Comparison of ENCODE assay signal across 27 cellular contexts in the genomic region with DNA sequence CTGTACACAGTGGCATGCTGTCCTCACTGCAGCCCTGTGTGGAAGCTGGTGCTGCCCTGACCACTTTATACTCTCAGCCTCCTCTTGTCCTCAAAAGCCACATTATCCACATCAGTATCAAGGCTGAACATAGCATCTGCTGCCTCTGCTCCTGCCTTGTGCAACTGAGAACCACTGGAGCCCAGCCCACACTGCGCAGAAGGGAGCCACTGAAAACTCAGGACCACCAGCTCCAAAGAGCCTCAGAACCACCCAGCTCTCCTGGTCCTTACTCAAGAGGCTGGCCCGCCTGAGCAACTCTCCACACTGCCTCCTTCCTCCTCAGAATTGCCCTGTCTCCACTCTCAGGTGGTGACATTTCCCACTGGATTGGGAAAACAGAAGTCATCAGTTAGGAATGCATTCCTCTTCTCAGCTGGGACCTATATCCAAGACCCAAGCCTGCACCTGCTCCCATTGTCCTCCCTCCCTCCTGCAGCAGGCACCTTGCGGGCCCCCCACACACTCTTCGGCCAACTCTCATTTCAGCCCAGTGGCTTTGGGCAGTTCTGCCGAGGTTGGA. TPM values are rescaled to one million over a fixed set of nuclear protein-coding genes. Genes with fewer than 3 reads are reported as not detected.
"Had no signal": no experiment of that assay in that cellular context is flagged by ENCODE, and none has a peak within 500 bp of the region (broad histone marks: within the 10 kb centered on the region; RNA-seq: fewer than 3 reads in every experiment).

No MANE protein-coding gene starts in this region.

- ATAC-seq: activated T-cell treated with anti-CD3 and anti-CD28 coated beads, Interleukin-2, amount 50 U/mL, for 4 hours; left ventricle myocardium superior; mucosa of descending colon; upper lobe of right lung had no signal

- H3K27ac ChIP-seq: ascending aorta, right atrium auricular region, skin epidermis, testis, upper lobe of right lung had no signal

- H3K36me3 ChIP-seq: ascending aorta, right atrium auricular region, upper lobe of right lung had no signal

- DNase-seq: activated B cell treated with CpG ODN at 0.5 μM for 24 hours; activated CD4-positive, alpha-beta memory T cell treated with anti-CD3 and anti-CD28 coated beads, Interleukin-2, amount 10 ng/mL, durations not matched to agents 7 days and 5 days; activated CD4-positive, alpha-beta T cell treated with anti-CD3 and anti-CD28 coated beads for 4 hours; activated effector memory CD4-positive, alpha-beta T cell treated with Interleukin-2 at 50 U/mL for 16 hours; activated naive CD4-positive, alpha-beta T cell treated with anti-CD3 and anti-CD28 coated beads, Interleukin-2, amount 50 U/mL, for 16 hours; activated T-cell treated with anti-CD3 and anti-CD28 coated beads, Interleukin-2, amount 50 U/mL, for 4 hours; cortex of kidney; effector CD4-positive, alpha-beta T cell; head of caudate nucleus; kidney glomerular epithelial cell; left ventricle myocardium superior; mucosa of descending colon; naive B cell; stimulated activated CD4-positive, alpha-beta T cell treated with anti-CD3 and anti-CD28 coated beads, Interleukin-15, amount 100 ng/mL, for 24 hours; stimulated activated CD4-positive, alpha-beta T cell treated with anti-CD3 and anti-CD28 coated beads, Interleukin-2, amount 100 ng/mL, for 48 hours; T-helper 1 cell; T-helper 9 cell; testis; upper lobe of right lung had no signal

- H3K4me3 ChIP-seq: ascending aorta, mucosa of descending colon, right atrium auricular region, skin epidermis, testis, upper lobe of right lung had no signal

- H3K9me3 ChIP-seq: ascending aorta, mucosa of descending colon, right atrium auricular region, testis, upper lobe of right lung had no signal

- FAIRE-seq: frontal cortex had no signal

- H3K4me1 ChIP-seq: ascending aorta, upper lobe of right lung had no signal

- H3K27me3 ChIP-seq: ascending aorta, right atrium auricular region, testis, upper lobe of right lung had no signal

RNA-seq across cellular contexts. Expression of gene KISS1, which starts 7.0 kb away (rescaled TPM):
- total RNA-seq: activated B cell treated with CpG ODN at 0.5 μM for 24 hours; activated CD4-positive, alpha-beta memory T cell treated with anti-CD3 and anti-CD28 coated beads, Interleukin-2, amount 10 ng/mL, durations not matched to agents 7 days and 5 days; activated T-cell treated with anti-CD3 and anti-CD28 coated beads, Interleukin-2, amount 50 U/mL, for 4 hours; ascending aorta; frontal cortex; left ventricle myocardium superior; neural crest cell; osteoblast; progenitor cell of endocrine pancreas; right atrium auricular region had no signal
- polyA plus RNA-seq: esophagus had no signal

RNA-seq across cellular contexts. Expression of gene GOLT1A, which starts 10.5 kb away (rescaled TPM):
- total RNA-seq: activated B cell treated with CpG ODN at 0.5 μM for 24 hours; activated CD4-positive, alpha-beta memory T cell treated with anti-CD3 and anti-CD28 coated beads, Interleukin-2, amount 10 ng/mL, durations not matched to agents 7 days and 5 days; activated T-cell treated with anti-CD3 and anti-CD28 coated beads, Interleukin-2, amount 50 U/mL, for 4 hours; ascending aorta; left ventricle myocardium superior; neural crest cell; osteoblast; right atrium auricular region had no signal

RNA-seq across cellular contexts. Expression of gene REN, which starts 37.1 kb away (rescaled TPM):
- total RNA-seq: activated B cell treated with CpG ODN at 0.5 μM for 24 hours; activated CD4-positive, alpha-beta memory T cell treated with anti-CD3 and anti-CD28 coated beads, Interleukin-2, amount 10 ng/mL, durations not matched to agents 7 days and 5 days; activated T-cell treated with anti-CD3 and anti-CD28 coated beads, Interleukin-2, amount 50 U/mL, for 4 hours; ascending aorta; frontal cortex; left ventricle myocardium superior; neural crest cell; osteoblast; progenitor cell of endocrine pancreas; testis had no signal
